In the genomic region with DNA sequence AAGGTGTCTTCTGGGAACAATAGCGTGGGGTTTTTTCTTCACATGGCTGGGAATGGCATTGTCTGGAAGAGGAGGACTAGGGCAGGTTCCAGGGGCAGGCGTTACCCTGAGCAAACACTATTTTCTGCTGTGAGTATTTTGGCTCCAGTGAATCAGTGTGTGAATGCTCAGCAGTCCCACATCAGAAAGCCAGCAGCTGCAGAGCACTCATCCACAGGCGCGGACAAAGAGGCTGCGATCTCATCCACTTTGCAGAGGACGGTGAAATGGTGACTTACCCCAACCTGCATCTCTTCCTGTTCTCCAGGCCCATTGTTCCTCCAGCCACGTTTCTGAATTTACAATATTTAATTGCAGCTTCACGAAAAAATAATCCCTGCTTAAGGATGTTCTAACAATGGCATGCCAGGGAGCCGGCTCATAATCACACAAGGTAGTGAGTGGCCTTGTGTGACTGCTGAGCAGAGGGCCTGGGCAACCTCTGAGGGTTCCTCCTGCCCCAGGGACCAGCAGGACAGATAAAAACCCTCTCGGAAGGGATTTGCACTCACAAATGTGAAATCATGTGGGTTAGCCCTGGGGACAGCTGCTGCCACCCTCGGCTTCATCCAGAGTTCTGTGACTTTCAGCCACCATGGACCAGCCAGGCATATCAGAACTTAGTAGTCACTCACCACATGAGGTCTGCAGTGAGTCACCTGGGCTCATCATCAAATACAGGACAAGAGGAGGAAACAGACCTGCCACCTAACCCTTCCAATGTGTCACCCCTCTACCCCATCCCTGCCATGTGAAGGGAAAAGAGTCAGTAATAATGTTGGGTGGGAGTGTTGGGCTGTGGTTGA, we compare ENCODE assay signal across 21 cellular contexts.
DNase-seq lines count a peak whose midpoint lies in the region; ATAC-seq, FAIRE-seq and TF ChIP-seq lines count a peak whose summit lies in the region.
"Had no signal": no experiment of that assay in that cellular context is flagged by ENCODE, and none has a peak within 500 bp of the region (broad histone marks: within the 10 kb centered on the region; RNA-seq: fewer than 3 reads in every experiment).

No MANE protein-coding gene starts in this region.

- POLR2A ChIA-PET in OCI-LY7 (lab: Charles Lee): no interaction called here

- no peaks in the 10 kb centered on the region for H3K27me3 ChIP-seq in bronchial epithelial cell (ENCODE audit: control insufficient read depth, insufficient read depth, low read length)
- 0 out of 2 replicates have a peak, but pooled peaks cover 3% of the 10 kb centered on the region for H3K27me3 ChIP-seq in HAP-1 (ENCODE audit: low read depth)

- no peaks in the 10 kb centered on the region for H3K4me1 Mint-ChIP-seq in activated naive CD8-positive, alpha-beta T cell treated with anti-CD3 and anti-CD28 coated beads, Interleukin-2, amount 50 U/mL, for 24 hours
- no peaks in the 10 kb centered on the region for H3K4me1 Mint-ChIP-seq in activated naive CD8-positive, alpha-beta T cell treated with anti-CD3 and anti-CD28 coated beads for 36 hours
- H3K4me1 Mint-ChIP-seq: CD4-positive, CD25-positive, alpha-beta regulatory T cell; mesothelial cell of epicardium had no signal

- H3K4me3 ChIP-seq in bronchial epithelial cell (ENCODE audit: low read depth, low read length) (no peak overlapping the region), OCI-LY7 (ENCODE audit: low read depth, low read length, poor library complexity, severe bottlenecking) (no peak overlapping the region), HAP-1 (no peak overlapping the region)
- H3K4me3 ChIP-seq: esophagus squamous epithelium, smooth muscle cell had no signal

- CTCF ChIA-PET in OCI-LY7 (lab: Charles Lee; ENCODE audit: unreplicated experiment): no interaction called here

- H3K36me3 Mint-ChIP-seq in activated naive CD8-positive, alpha-beta T cell treated with anti-CD3 and anti-CD28 coated beads, Interleukin-2, amount 50 U/mL, for 24 hours (ENCODE audit: low read depth): no peaks in the 10 kb centered on the region
- no peaks in the 10 kb centered on the region for H3K36me3 Mint-ChIP-seq in activated naive CD8-positive, alpha-beta T cell treated with anti-CD3 and anti-CD28 coated beads for 36 hours
- H3K36me3 Mint-ChIP-seq: CD4-positive, CD25-positive, alpha-beta regulatory T cell; mesothelial cell of epicardium had no signal

- H3K27me3 Mint-ChIP-seq in activated naive CD8-positive, alpha-beta T cell treated with anti-CD3 and anti-CD28 coated beads, Interleukin-2, amount 50 U/mL, for 24 hours: peaks cover 23% of the 10 kb centered on the region
- H3K27me3 Mint-ChIP-seq in activated naive CD8-positive, alpha-beta T cell treated with anti-CD3 and anti-CD28 coated beads for 36 hours: peaks cover 27% of the 10 kb centered on the region

- no peak for DNase-seq in activated naive CD8-positive, alpha-beta T cell treated with anti-CD3 and anti-CD28 coated beads, Interleukin-2, amount 50 U/mL, for 24 hours
- no peak for DNase-seq in activated naive CD8-positive, alpha-beta T cell treated with anti-CD3 and anti-CD28 coated beads for 36 hours
- DNase-seq in NCI-H187 treated with DMSO at 0.1 percent for 48 hours (lab: John Stamatoyannopoulos, UW) (peak; percentile 42), bronchial epithelial cell (ENCODE audit: low read depth) (peak; percentile 18), dermis blood vessel endothelial cell (no peak), MV-4-11 (lab: John Stamatoyannopoulos, UW) (no peak), OCI-LY7 (ENCODE audit: low spot score) (no peak), HAP-1 (ENCODE audit: low spot score in 2 of 2) (no peak)
- DNase-seq: activated CD4-positive, alpha-beta T cell treated with anti-CD3 and anti-CD28 coated beads for 48 hours; activated naive CD4-positive, alpha-beta T cell; CD4-positive, CD25-positive, alpha-beta regulatory T cell; DMS79 treated with DMSO at 0.1 percent for 48 hours; effector CD4-positive, alpha-beta T cell; esophagus squamous epithelium; stimulated activated CD4-positive, alpha-beta T cell treated with anti-CD3 and anti-CD28 coated beads, Interleukin-4, amount 100 ng/mL, for 4 hours had no signal

- H3K36me3 ChIP-seq in bronchial epithelial cell (ENCODE audit: control insufficient read depth, insufficient read depth, low read length) (no peaks in the 10 kb centered on the region), OCI-LY7 (ENCODE audit: insufficient read depth, low read length) (no peaks in the 10 kb centered on the region), HAP-1 (replicated peaks) (no peaks in the 10 kb centered on the region)
- H3K36me3 ChIP-seq: esophagus squamous epithelium had no signal

- no peaks in the 10 kb centered on the region for H3K79me2 ChIP-seq in OCI-LY7 (ENCODE audit: insufficient read depth, low read depth, low read length)

- H3K4me1 ChIP-seq in OCI-LY7 (ENCODE audit: insufficient read depth, low read length, poor library complexity, severe bottlenecking): no peaks in the 10 kb centered on the region
- no peaks in the 10 kb centered on the region for H3K4me1 ChIP-seq in HAP-1
- H3K4me1 ChIP-seq: esophagus squamous epithelium had no signal

- no peak overlapping the region for H3K27ac Mint-ChIP-seq in activated naive CD8-positive, alpha-beta T cell treated with anti-CD3 and anti-CD28 coated beads, Interleukin-2, amount 50 U/mL, for 24 hours
- H3K27ac Mint-ChIP-seq in activated naive CD8-positive, alpha-beta T cell treated with anti-CD3 and anti-CD28 coated beads for 36 hours: no peak overlapping the region
- H3K27ac Mint-ChIP-seq: CD4-positive, CD25-positive, alpha-beta regulatory T cell; mesothelial cell of epicardium; progenitor cell of endocrine pancreas had no signal

- BruUV-seq in OCI-LY7 (replicated peaks; lab: Mats Ljungman, UMichigan): no TSS peak

- no peak overlapping the region for H3K4me3 Mint-ChIP-seq in activated naive CD8-positive, alpha-beta T cell treated with anti-CD3 and anti-CD28 coated beads, Interleukin-2, amount 50 U/mL, for 24 hours
- no peak overlapping the region for H3K4me3 Mint-ChIP-seq in activated naive CD8-positive, alpha-beta T cell treated with anti-CD3 and anti-CD28 coated beads for 36 hours
- H3K4me3 Mint-ChIP-seq: CD4-positive, CD25-positive, alpha-beta regulatory T cell; mesothelial cell of epicardium had no signal

- H3K9me2 ChIP-seq in OCI-LY7 (ENCODE audit: insufficient read depth, low read length): no peaks in the 10 kb centered on the region

- no peak overlapping the region for H3K27ac ChIP-seq in OCI-LY7 (ENCODE audit: low read depth, low read length, poor library complexity, severe bottlenecking)
- H3K27ac ChIP-seq: esophagus squamous epithelium had no signal

- no peaks in the 10 kb centered on the region for H3K9me3 Mint-ChIP-seq in activated naive CD8-positive, alpha-beta T cell treated with anti-CD3 and anti-CD28 coated beads, Interleukin-2, amount 50 U/mL, for 24 hours
- no peaks in the 10 kb centered on the region for H3K9me3 Mint-ChIP-seq in activated naive CD8-positive, alpha-beta T cell treated with anti-CD3 and anti-CD28 coated beads for 36 hours
- H3K9me3 Mint-ChIP-seq: CD4-positive, CD25-positive, alpha-beta regulatory T cell; mesothelial cell of epicardium had no signal

- ATAC-seq in activated naive CD8-positive, alpha-beta T cell treated with anti-CD3 and anti-CD28 coated beads, Interleukin-2, amount 50 U/mL, for 24 hours: peak; percentile 57
- ATAC-seq: Right ventricle myocardium inferior had no signal

- no peak overlapping the region for H3K4me2 ChIP-seq in OCI-LY7 (ENCODE audit: low read length)
- H3K4me2 ChIP-seq: smooth muscle cell had no signal

- H3K9me3 ChIP-seq in OCI-LY7 (ENCODE audit: low read length): no peaks in the 10 kb centered on the region
- no peaks in the 10 kb centered on the region for H3K9me3 ChIP-seq in HAP-1
- H3K9me3 ChIP-seq: esophagus squamous epithelium had no signal

- H2AFZ ChIP-seq in OCI-LY7 (ENCODE audit: low read length): no peak overlapping the region

- intact Hi-C loops in OCI-LY7 (cut with micrococcal nuclease; ENCODE audit: unreplicated experiment): no loop called here

- FAIRE-seq in bronchial epithelial cell (lab: Jason Lieb, UNC): no peak
- FAIRE-seq: HTR-8/SVneo, TTC549 had no signal

- no peak for TF ChIP-seq CTCF in bronchial epithelial cell (IDR thresholded peaks at IDR 0.05; ENCODE audit: insufficient read depth, low read length, severe bottlenecking)
- no peak for TF ChIP-seq CTCF in OCI-LY7 (conservative IDR thresholded peaks at IDR 0.05; ENCODE audit: low read length)

- in situ Hi-C loops in HAP-1 (cut with MboI; ENCODE audit: low sequenced_read_pairs): loop anchor here (25.0 kb wide), 1 partner anchor 369 kb away; no protein-coding TSS in a partner anchor

- H4K20me1 ChIP-seq in OCI-LY7 (ENCODE audit: insufficient read depth, low read length): no peaks in the 10 kb centered on the region

Comparison
In these comparisons a context has a peak if more than half of its experiments do, and no peak if none do; other contexts are left out.
1. DNase-seq: peak in NCI-H187 treated with DMSO at 0.1 percent for 48 hours (single experiment) and bronchial epithelial cell (single experiment); none in activated naive CD8-positive, alpha-beta T cell treated with anti-CD3 and anti-CD28 coated beads, Interleukin-2, amount 50 U/mL, for 24 hours (single experiment), activated naive CD8-positive, alpha-beta T cell treated with anti-CD3 and anti-CD28 coated beads for 36 hours (single experiment), dermis blood vessel endothelial cell (single experiment), MV-4-11 (single experiment), OCI-LY7 (single experiment) and HAP-1 (0 of 2).